Comparison of ENCODE assay signal across 8 cellular contexts in genomic region chr19:38046254-38047047, GRCh38.
DNase-seq lines count a peak whose midpoint lies in the region; ATAC-seq and TF ChIP-seq lines count a peak whose summit lies in the region.

No MANE protein-coding gene starts in this region.

- BruUV-seq in Calu3 (replicated peaks; lab: Mats Ljungman, UMichigan): no TSS peak

- H3K4me3 Mint-ChIP-seq in stimulated activated naive CD8-positive, alpha-beta T cell treated with anti-CD3 and anti-CD28 coated beads, Interleukin-15, amount 100 ng/mL, for 72 hours: no peak overlapping the region
- H3K4me3 Mint-ChIP-seq in activated naive CD8-positive, alpha-beta T cell: no peak overlapping the region
- no peak overlapping the region for H3K4me3 Mint-ChIP-seq in Calu3 (ENCODE audit: low read depth, unreplicated experiment)
- H3K4me3 Mint-ChIP-seq in activated T-helper 1 cell treated with anti-CD3 and anti-CD28 coated beads, Interleukin-12 subunit alpha, Interleukin-12 subunit beta, Interleukin-2, Interleukin-4 antibody, amounts not matched to agents 30 ng/mL and 10 ng/mL and 1 ng/mL, durations not matched to agents 14 hours and 24 hours and 36 hours: no peak overlapping the region

- peak overlapping the region in 1 of 2 donors; percentile 65 for H3K27ac Mint-ChIP-seq in stimulated activated naive CD8-positive, alpha-beta T cell treated with anti-CD3 and anti-CD28 coated beads, Interleukin-15, amount 100 ng/mL, for 72 hours
- peak overlapping the region; percentile 96 for H3K27ac Mint-ChIP-seq in activated naive CD8-positive, alpha-beta T cell
- H3K27ac Mint-ChIP-seq in Calu3 (ENCODE audit: unreplicated experiment): no peak overlapping the region
- H3K27ac Mint-ChIP-seq in activated T-helper 1 cell treated with anti-CD3 and anti-CD28 coated beads, Interleukin-12 subunit alpha, Interleukin-12 subunit beta, Interleukin-2, Interleukin-4 antibody, amounts not matched to agents 30 ng/mL and 10 ng/mL and 1 ng/mL, durations not matched to agents 14 hours and 24 hours and 36 hours: no peak overlapping the region

- H3K27me3 Mint-ChIP-seq in stimulated activated naive CD8-positive, alpha-beta T cell treated with anti-CD3 and anti-CD28 coated beads, Interleukin-15, amount 100 ng/mL, for 72 hours: no peaks in the 10 kb centered on the region
- H3K27me3 Mint-ChIP-seq in activated naive CD8-positive, alpha-beta T cell: no peaks in the 10 kb centered on the region
- no peaks in the 10 kb centered on the region for H3K27me3 Mint-ChIP-seq in Calu3 (ENCODE audit: unreplicated experiment)
- peaks cover 2% of the 10 kb centered on the region for H3K27me3 Mint-ChIP-seq in activated T-helper 1 cell treated with anti-CD3 and anti-CD28 coated beads, Interleukin-12 subunit alpha, Interleukin-12 subunit beta, Interleukin-2, Interleukin-4 antibody, amounts not matched to agents 30 ng/mL and 10 ng/mL and 1 ng/mL, durations not matched to agents 14 hours and 24 hours and 36 hours (ENCODE audit: insufficient read depth)

- ATAC-seq in stimulated activated naive CD8-positive, alpha-beta T cell treated with anti-CD3 and anti-CD28 coated beads, Interleukin-15, Interleukin-2, amounts not matched to agents 100 U/mL and 50 U/mL, for 24 hours: no peak
- ATAC-seq in stimulated activated naive CD8-positive, alpha-beta T cell treated with anti-CD3 and anti-CD28 coated beads, Interleukin-15, amount 100 ng/mL, for 72 hours: no peak
- peak; percentile 37 for ATAC-seq in HG02981 (IDR thresholded peaks at IDR 0.05; ENCODE audit: unreplicated experiment)

- CTCF ChIA-PET in Calu3 (lab: Charles Lee): interaction anchor here (0.5 kb wide), 1 partner anchor 23 kb away, joined by 4 read pairs; no protein-coding TSS in a partner anchor

- H3K36me3 Mint-ChIP-seq in activated naive CD8-positive, alpha-beta T cell: peaks cover 2% of the 10 kb centered on the region
- no peaks in the 10 kb centered on the region for H3K36me3 Mint-ChIP-seq in Calu3 (ENCODE audit: insufficient read depth, unreplicated experiment)
- H3K36me3 Mint-ChIP-seq in activated T-helper 1 cell treated with anti-CD3 and anti-CD28 coated beads, Interleukin-12 subunit alpha, Interleukin-12 subunit beta, Interleukin-2, Interleukin-4 antibody, amounts not matched to agents 30 ng/mL and 10 ng/mL and 1 ng/mL, durations not matched to agents 14 hours and 24 hours and 36 hours (ENCODE audit: low read depth): no peaks in the 10 kb centered on the region

- H3K4me1 Mint-ChIP-seq in stimulated activated naive CD8-positive, alpha-beta T cell treated with anti-CD3 and anti-CD28 coated beads, Interleukin-15, amount 100 ng/mL, for 72 hours: peaks cover 49% of the 10 kb centered on the region
- peaks cover 38% of the 10 kb centered on the region for H3K4me1 Mint-ChIP-seq in activated naive CD8-positive, alpha-beta T cell (ENCODE audit: low read depth)
- H3K4me1 Mint-ChIP-seq in Calu3 (ENCODE audit: low read depth, unreplicated experiment): peaks cover 9% of the 10 kb centered on the region
- H3K4me1 Mint-ChIP-seq in activated T-helper 1 cell treated with anti-CD3 and anti-CD28 coated beads, Interleukin-12 subunit alpha, Interleukin-12 subunit beta, Interleukin-2, Interleukin-4 antibody, amounts not matched to agents 30 ng/mL and 10 ng/mL and 1 ng/mL, durations not matched to agents 14 hours and 24 hours and 36 hours (ENCODE audit: low read depth): peaks cover 36% of the 10 kb centered on the region

- peak; percentile 31 for DNase-seq in stimulated activated naive CD8-positive, alpha-beta T cell treated with anti-CD3 and anti-CD28 coated beads, Interleukin-15, Interleukin-2, amounts not matched to agents 100 U/mL and 50 U/mL, for 24 hours
- DNase-seq in stimulated activated naive CD8-positive, alpha-beta T cell treated with anti-CD3 and anti-CD28 coated beads, Interleukin-15, amount 100 ng/mL, for 72 hours: no peak
- DNase-seq in SK-N-DZ (ENCODE audit: low spot score) (no peak), Calu3 (no peak), SHP77 treated with DMSO at 0.1 percent for 48 hours (lab: John Stamatoyannopoulos, UW) (no peak)
- no peak for DNase-seq in activated T-helper 1 cell treated with anti-CD3 and anti-CD28 coated beads, Interleukin-12 subunit alpha, Interleukin-12 subunit beta, Interleukin-2, Interleukin-4 antibody, amounts not matched to agents 30 ng/mL and 10 ng/mL and 1 ng/mL, durations not matched to agents 14 hours and 24 hours and 36 hours (ENCODE audit: low spot score)

- H3K9me3 Mint-ChIP-seq in stimulated activated naive CD8-positive, alpha-beta T cell treated with anti-CD3 and anti-CD28 coated beads, Interleukin-15, amount 100 ng/mL, for 72 hours: no peaks in the 10 kb centered on the region
- no peaks in the 10 kb centered on the region for H3K9me3 Mint-ChIP-seq in activated naive CD8-positive, alpha-beta T cell (ENCODE audit: low read depth)
- no peaks in the 10 kb centered on the region for H3K9me3 Mint-ChIP-seq in Calu3 (ENCODE audit: low read depth, unreplicated experiment)
- no peaks in the 10 kb centered on the region for H3K9me3 Mint-ChIP-seq in activated T-helper 1 cell treated with anti-CD3 and anti-CD28 coated beads, Interleukin-12 subunit alpha, Interleukin-12 subunit beta, Interleukin-2, Interleukin-4 antibody, amounts not matched to agents 30 ng/mL and 10 ng/mL and 1 ng/mL, durations not matched to agents 14 hours and 24 hours and 36 hours

- TF ChIP-seq CTCF in Calu3 (IDR thresholded peaks at IDR 0.05; ENCODE audit: unreplicated experiment): no peak

- intact Hi-C loops in Calu3 (cut with micrococcal nuclease; ENCODE audit: unreplicated experiment): no loop called here
- intact Hi-C loops in activated T-helper 1 cell treated with anti-CD3 and anti-CD28 coated beads, Interleukin-12 subunit alpha, Interleukin-12 subunit beta, Interleukin-2, Interleukin-4 antibody, amounts not matched to agents 30 ng/mL and 10 ng/mL and 1 ng/mL, durations not matched to agents 14 hours and 24 hours and 36 hours (cut with micrococcal nuclease): loop anchor here (10.0 kb wide), 1 partner anchor 178 kb away; the partner anchor contains the start of gene DPF1
